In genomic region chr3:10305331-10305902, GRCh38 we compare ENCODE assay signal across 16 cellular contexts. TPM values are rescaled to one million over a fixed set of nuclear protein-coding genes. Genes with fewer than 3 reads are reported as not detected.
"Had no signal": no experiment of that assay in that cellular context is flagged by ENCODE, and none has a peak within 500 bp of the region (broad histone marks: within the 10 kb centered on the region; RNA-seq: fewer than 3 reads in every experiment).

No MANE protein-coding gene starts in this region.

- H3K4me1 ChIP-seq: pancreas, suprapubic skin had no signal

- H3K27ac Mint-ChIP-seq: activated CD4-positive, alpha-beta memory T cell treated with anti-CD3 and anti-CD28 coated beads, Interleukin-2, amount 10 ng/mL, durations not matched to agents 7 days and 5 days; activated T-helper 1 cell treated with anti-CD3 and anti-CD28 coated beads, Interleukin-12 subunit alpha, Interleukin-12 subunit beta, Interleukin-2, Interleukin-4 antibody, amounts not matched to agents 30 ng/mL and 10 ng/mL and 1 ng/mL, durations not matched to agents 14 hours and 24 hours and 36 hours had no signal

- H3K27ac ChIP-seq: heart left ventricle, pancreas, suprapubic skin, upper lobe of right lung had no signal

- H3K9me3 ChIP-seq: heart left ventricle, pancreas, suprapubic skin, upper lobe of right lung had no signal

- FAIRE-seq: endometrium, islet of Langerhans, pancreas had no signal

- H3K4me3 Mint-ChIP-seq: activated CD4-positive, alpha-beta memory T cell treated with anti-CD3 and anti-CD28 coated beads, Interleukin-2, amount 10 ng/mL, durations not matched to agents 7 days and 5 days; activated naive CD8-positive, alpha-beta T cell; activated T-helper 1 cell treated with anti-CD3 and anti-CD28 coated beads, Interleukin-12 subunit alpha, Interleukin-12 subunit beta, Interleukin-2, Interleukin-4 antibody, amounts not matched to agents 30 ng/mL and 10 ng/mL and 1 ng/mL, durations not matched to agents 14 hours and 24 hours and 36 hours; neural crest cell had no signal

- H3K4me3 ChIP-seq: heart left ventricle, pancreas, suprapubic skin, upper lobe of right lung had no signal

- H3K27me3 Mint-ChIP-seq: activated CD4-positive, alpha-beta memory T cell treated with anti-CD3 and anti-CD28 coated beads, Interleukin-2, amount 10 ng/mL, durations not matched to agents 7 days and 5 days; activated naive CD8-positive, alpha-beta T cell had no signal

- DNase-seq: activated CD4-positive, alpha-beta memory T cell treated with anti-CD3 and anti-CD28 coated beads, Interleukin-2, amount 10 ng/mL, durations not matched to agents 7 days and 5 days; activated CD4-positive, alpha-beta T cell treated with anti-CD3 and anti-CD28 coated beads for 1 hour; anterior cingulate cortex; foreskin melanocyte; heart left ventricle; pancreas; stimulated activated CD4-positive, alpha-beta T cell treated with anti-CD3 and anti-CD28 coated beads, Interleukin-12 subunit alpha, Interleukin-12 subunit beta, amount 100 ng/mL, for 4 hours; stimulated activated naive CD8-positive, alpha-beta T cell treated with anti-CD3 and anti-CD28 coated beads, Interleukin-15, Interleukin-2, amounts not matched to agents 100 U/mL and 50 U/mL, for 24 hours; upper lobe of right lung had no signal

- H3K9me3 Mint-ChIP-seq: activated CD4-positive, alpha-beta memory T cell treated with anti-CD3 and anti-CD28 coated beads, Interleukin-2, amount 10 ng/mL, durations not matched to agents 7 days and 5 days; activated T-helper 1 cell treated with anti-CD3 and anti-CD28 coated beads, Interleukin-12 subunit alpha, Interleukin-12 subunit beta, Interleukin-2, Interleukin-4 antibody, amounts not matched to agents 30 ng/mL and 10 ng/mL and 1 ng/mL, durations not matched to agents 14 hours and 24 hours and 36 hours; neural crest cell had no signal

- ATAC-seq: heart left ventricle, upper lobe of right lung had no signal

RNA-seq across cellular contexts. Expression of gene GHRL, which starts 12.7 kb away (rescaled TPM):
- total RNA-seq: chondrocyte had no signal
